ENCODE assay signal across 14 cellular contexts in genomic region chr15:48890375-48890972, GRCh38.
"Had no signal": no experiment of that assay in that cellular context is flagged by ENCODE, and none has a peak within 500 bp of the region (broad histone marks: within the 10 kb centered on the region; RNA-seq: fewer than 3 reads in every experiment).

No MANE protein-coding gene starts in this region.

- H3K27me3 ChIP-seq: colonic mucosa had no signal

- H3K4me3 ChIP-seq: colonic mucosa, pancreas, thoracic aorta had no signal

- FAIRE-seq: endometrium, pancreas had no signal

- H3K4me3 Mint-ChIP-seq: activated CD4-positive, alpha-beta memory T cell treated with anti-CD3 and anti-CD28 coated beads, Interleukin-2, amount 10 ng/mL, durations not matched to agents 7 days and 5 days; activated CD4-positive, alpha-beta T cell treated with anti-CD3 and anti-CD28 coated beads for 36 hours; activated naive CD4-positive, alpha-beta T cell treated with anti-CD3 and anti-CD28 coated beads, Interleukin-2, amount 50 U/mL, for 24 hours; activated T-cell treated with anti-CD3 and anti-CD28 coated beads, Interleukin-2, amount 50 U/mL, for 4 hours; T-helper 17 cell had no signal

- H3K9me3 Mint-ChIP-seq: activated CD4-positive, alpha-beta memory T cell treated with anti-CD3 and anti-CD28 coated beads, Interleukin-2, amount 10 ng/mL, durations not matched to agents 7 days and 5 days; activated naive CD4-positive, alpha-beta T cell treated with anti-CD3 and anti-CD28 coated beads, Interleukin-2, amount 50 U/mL, for 24 hours; activated T-cell treated with anti-CD3 and anti-CD28 coated beads, Interleukin-2, amount 50 U/mL, for 4 hours had no signal

- H3K36me3 Mint-ChIP-seq: activated naive CD4-positive, alpha-beta T cell treated with anti-CD3 and anti-CD28 coated beads, Interleukin-2, amount 50 U/mL, for 24 hours had no signal

- H3K4me1 ChIP-seq: colonic mucosa, pancreas had no signal

- H3K27ac Mint-ChIP-seq: activated CD4-positive, alpha-beta memory T cell treated with anti-CD3 and anti-CD28 coated beads, Interleukin-2, amount 10 ng/mL, durations not matched to agents 7 days and 5 days; activated CD4-positive, alpha-beta T cell treated with anti-CD3 and anti-CD28 coated beads for 36 hours; activated naive CD4-positive, alpha-beta T cell treated with anti-CD3 and anti-CD28 coated beads, Interleukin-2, amount 50 U/mL, for 24 hours; T-helper 17 cell had no signal

- H3K36me3 ChIP-seq: colonic mucosa, pancreas, thoracic aorta had no signal

- H3K27ac ChIP-seq: colonic mucosa had no signal

- DNase-seq: activated CD4-positive, alpha-beta memory T cell treated with anti-CD3 and anti-CD28 coated beads, Interleukin-2, amount 10 ng/mL, durations not matched to agents 7 days and 5 days; activated CD4-positive, alpha-beta T cell treated with anti-CD3 and anti-CD28 coated beads for 36 hours; activated effector memory CD4-positive, alpha-beta T cell treated with anti-CD3 and anti-CD28 coated beads, Interleukin-2, amount 50 U/mL, for 16 hours; activated T-cell treated with anti-CD3 and anti-CD28 coated beads, Interleukin-2, amount 50 U/mL, for 4 hours; colonic mucosa; kidney glomerular epithelial cell; mesendoderm; pancreas; stimulated activated CD4-positive, alpha-beta T cell treated with anti-CD3 and anti-CD28 coated beads, Interleukin-12 subunit alpha, Interleukin-12 subunit beta, amount 100 ng/mL, for 4 hours; stimulated activated CD4-positive, alpha-beta T cell treated with anti-CD3 and anti-CD28 coated beads, Interleukin-2, amount 100 ng/mL, for 24 hours; T-helper 17 cell had no signal

- ATAC-seq: activated CD4-positive, alpha-beta T cell treated with anti-CD3 and anti-CD28 coated beads for 36 hours; activated T-cell treated with anti-CD3 and anti-CD28 coated beads, Interleukin-2, amount 50 U/mL, for 4 hours; pancreas; T-helper 17 cell had no signal

- H3K9me3 ChIP-seq: colonic mucosa, pancreas, thoracic aorta had no signal

- H3K4me1 Mint-ChIP-seq: activated naive CD4-positive, alpha-beta T cell treated with anti-CD3 and anti-CD28 coated beads, Interleukin-2, amount 50 U/mL, for 24 hours had no signal
